ENCODE assay signal across 16 cellular contexts in the genomic region with DNA sequence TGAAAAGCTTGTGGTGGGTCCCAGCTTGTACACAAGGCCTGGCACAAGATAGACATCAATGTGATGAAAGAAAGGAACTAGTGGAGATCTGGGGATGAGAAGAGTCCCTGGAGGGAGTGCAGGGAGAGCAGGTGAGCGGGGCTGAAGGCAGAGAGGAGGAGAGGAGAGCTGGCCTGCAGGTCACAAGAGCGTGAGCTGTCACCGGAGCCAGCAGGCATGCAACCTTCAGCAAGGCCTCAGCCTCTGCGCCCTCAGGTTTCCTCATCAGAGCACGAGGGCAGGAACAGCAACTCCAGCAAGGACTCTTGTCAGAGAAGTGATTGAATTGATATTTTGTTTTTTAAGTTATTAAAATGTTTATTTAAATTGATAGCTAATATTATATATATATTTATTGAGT.
DNase-seq lines count a peak whose midpoint lies in the region; ATAC-seq, FAIRE-seq and TF ChIP-seq lines count a peak whose summit lies in the region.
"Had no signal": no experiment of that assay in that cellular context is flagged by ENCODE, and none has a peak within 500 bp of the region (broad histone marks: within the 10 kb centered on the region; RNA-seq: fewer than 3 reads in every experiment).

No MANE protein-coding gene starts in this region.

- no peak overlapping the region for H4K5ac ChIP-seq in H1 (ENCODE audit: insufficient read length, low read depth, low read length)

- no peaks in the 10 kb centered on the region for H3K79me2 ChIP-seq in H1 (ENCODE audit: control insufficient read depth in 1 of 2, insufficient read depth in 2 of 2, low read length in 2 of 2)

- H3K4me2 ChIP-seq in H1 (ENCODE audit: insufficient read depth in 1 of 2, low read depth in 2 of 2, low read length in 2 of 2) = no peak overlapping the region

- no peak overlapping the region for H2BK20ac ChIP-seq in H1 (ENCODE audit: low read length)

- no peak overlapping the region for H2BK120ac ChIP-seq in H1 (replicated peaks; ENCODE audit: low read depth, low read length)

- POLR2A ChIA-PET in H1 (lab: Charles Lee; ENCODE audit: partially characterized antibody) = no interaction called here

- H3K27ac ChIP-seq in left ventricle myocardium inferior (replicated peaks) (peak overlapping the region; percentile 45), heart right ventricle (peak overlapping the region in 2 of 10 donors; percentile 61 to 64), H1 (ENCODE audit: low read depth, low read length) (no peak overlapping the region), lower lobe of right lung (no peak overlapping the region), ovary (no peak overlapping the region)
- H3K27ac ChIP-seq: GM23248 had no signal

- no peak overlapping the region for H2AFZ ChIP-seq in H1 (ENCODE audit: low read length)
- H2AFZ ChIP-seq: GM23248 had no signal

- FAIRE-seq in H1 (lab: Jason Lieb, UNC) = no peak
- FAIRE-seq: GM12878, GM18507 had no signal

- no peak overlapping the region for H2BK5ac ChIP-seq in H1 (ENCODE audit: low read depth, low read length)

- H3K4me3 Mint-ChIP-seq in osteocyte (ENCODE audit: unreplicated experiment) = no peak overlapping the region
- H3K4me3 Mint-ChIP-seq: B cell; CD4-positive, alpha-beta T cell had no signal

- no peak overlapping the region for H3K23ac ChIP-seq in H1 (ENCODE audit: insufficient read length)

- no peaks in the 10 kb centered on the region for H4K20me1 ChIP-seq in H1 (replicated peaks in 1 of 2; ENCODE audit: control insufficient read depth in 1 of 2, insufficient read depth in 2 of 2, low read length in 2 of 2)

- intact Hi-C loops in left ventricle myocardium inferior (cut with micrococcal nuclease) (no loop called here), heart right ventricle (cut with DNase I) (no loop called here), lower lobe of right lung (cut with DNase I) (no loop called here), ovary (cut with DNase I) (no loop called here)

- H3K27ac Mint-ChIP-seq in osteocyte (ENCODE audit: unreplicated experiment) = no peak overlapping the region
- H3K27ac Mint-ChIP-seq: B cell; CD4-positive, alpha-beta T cell had no signal

- no peak overlapping the region for H2BK15ac ChIP-seq in H1 (ENCODE audit: low read length)

- no peak for TF ChIP-seq EP300 in H1 (IDR thresholded peaks at IDR 0.05; ENCODE audit: borderline replicate concordance in 1 of 2, low read depth in 2 of 2, low read length in 2 of 2)
- no peak for TF ChIP-seq EP300 in ovary (IDR thresholded peaks at IDR 0.05)

- peak overlapping the region; percentile 29; the same call in 1 of the 2 replicates for H4K8ac ChIP-seq in H1 (ENCODE audit: extremely low read depth, insufficient read depth, low read length)

- TF ChIP-seq POLR2A in H1 (IDR thresholded peaks at IDR 0.05; ENCODE audit: control extremely low read depth in 1 of 2, low read depth in 2 of 2, low read length in 2 of 2) (no peak), ovary (IDR thresholded peaks at IDR 0.05) (no peak)

- H3K36me3 ChIP-seq in left ventricle myocardium inferior (no peaks in the 10 kb centered on the region), heart right ventricle (no peaks in the 10 kb centered on the region), H1 (ENCODE audit: control insufficient read depth in 2 of 4, insufficient read depth in 4 of 4, low read length in 3 of 4) (no peaks in the 10 kb centered on the region), lower lobe of right lung (no peaks in the 10 kb centered on the region), ovary (no peaks in the 10 kb centered on the region)

- no peaks in the 10 kb centered on the region for H3K9me3 Mint-ChIP-seq in osteocyte (ENCODE audit: unreplicated experiment)
- H3K9me3 Mint-ChIP-seq: CD4-positive, alpha-beta T cell had no signal

- H3K4me3 ChIP-seq in left ventricle myocardium inferior (no peak overlapping the region), heart right ventricle (no peak overlapping the region), H1 (ENCODE audit: extremely low read depth in 1 of 4, insufficient read depth in 2 of 4, low read depth in 3 of 4, low read length in 4 of 4) (no peak overlapping the region), lower lobe of right lung (no peak overlapping the region), ovary (no peak overlapping the region)
- H3K4me3 ChIP-seq: GM12878, GM23248 had no signal

- DNase-seq in left ventricle myocardium inferior = no peak
- DNase-seq in heart right ventricle = no peak
- no peak for DNase-seq in H1 (ENCODE audit: low read depth in 1 of 2, low spot score in 2 of 2)
- peak; percentile 53 for DNase-seq in osteocyte (ENCODE audit: extremely low spot score, unreplicated experiment)
- DNase-seq in lower lobe of right lung = no peak
- no peak for DNase-seq in ovary
- no peak for DNase-seq in NCI-H1436 treated with DMSO at 0.1 percent for 48 hours (lab: John Stamatoyannopoulos, UW)
- DNase-seq: C1 segment of cervical spinal cord; Calu3; CD4-positive, alpha-beta T cell; DMS79; GM23248; H7 had no signal

- CTCF ChIA-PET in H1 (lab: Charles Lee; ENCODE audit: partially characterized antibody) = interaction anchor here (0.6 to 1.9 kb wide), 4 partner anchors 10 to 191 kb away, joined by 3 to 4 read pairs (median 4); no protein-coding TSS in a partner anchor

- H4K91ac ChIP-seq in H1 (replicated peaks; ENCODE audit: insufficient read length, low read length) = no peak overlapping the region

- no peak overlapping the region; the same call in 1 of the 2 replicates for H2AK5ac ChIP-seq in H1 (ENCODE audit: low read depth, low read length)

- TF ChIP-seq CTCF in left ventricle myocardium inferior (IDR thresholded peaks at IDR 0.05; ENCODE audit: borderline replicate concordance) (no peak), heart right ventricle (IDR thresholded peaks at IDR 0.05) (no peak), H1 (IDR thresholded peaks at IDR 0.05; ENCODE audit: control extremely low read depth in 1 of 3, insufficient read depth in 1 of 3, low read depth in 1 of 3, low read length in 3 of 3) (no peak), osteocyte (IDR thresholded peaks at IDR 0.05) (no peak), lower lobe of right lung (IDR thresholded peaks at IDR 0.05) (no peak), ovary (IDR thresholded peaks at IDR 0.05) (no peak)

- no peaks in the 10 kb centered on the region for H3K27me3 ChIP-seq in left ventricle myocardium inferior (ENCODE audit: low read depth)
- no peaks in the 10 kb centered on the region for H3K27me3 ChIP-seq in heart right ventricle
- H3K27me3 ChIP-seq in H1 (replicated peaks in 1 of 4; ENCODE audit: control insufficient read depth in 3 of 4, extremely low read depth in 1 of 4, insufficient read depth in 3 of 4, low read length in 3 of 4) = no peaks in the 10 kb centered on the region
- H3K27me3 ChIP-seq in lower lobe of right lung (ENCODE audit: low read depth) = no peaks in the 10 kb centered on the region
- H3K27me3 ChIP-seq in ovary = no peaks in the 10 kb centered on the region

- H2BK12ac ChIP-seq in H1 (ENCODE audit: low read depth, low read length) = no peak overlapping the region

- no peak overlapping the region for H3K56ac ChIP-seq in H1 (replicated peaks; ENCODE audit: insufficient read length, low read depth, low read length)

- 98 to 100% methylated on average over 5 of the region's 5 CpGs for WGBS in heart right ventricle, 2 donors
- 92% methylated on average over 5 of the region's 5 CpGs; no CpG with 5 or more reads in 1 of the 2 experiments for WGBS in H1 (ENCODE audit: extremely low coverage in 1 of 2, insufficient coverage in 1 of 2, insufficient read length in 1 of 2, insufficient replicate concordance in 2 of 2, low coverage in 1 of 2, low lambda C conversion rate in 2 of 2, missing lambda C conversion rate in 1 of 2), 2 experiments
- WGBS in ovary, 3 donors = 96% methylated on average over 5 of the region's 5 CpGs

- peaks cover 18% of the 10 kb centered on the region for H3K27me3 Mint-ChIP-seq in osteocyte (ENCODE audit: unreplicated experiment)
- H3K27me3 Mint-ChIP-seq: B cell had no signal

- TF ChIP-seq RAD21 in H1 (IDR thresholded peaks at IDR 0.05 in 1 of 2, conservative IDR thresholded peaks at IDR 0.05 in 1 of 2; ENCODE audit: low read depth in 2 of 2, low read length in 2 of 2) = no peak

- H3K9ac ChIP-seq in H1 (replicated peaks in 1 of 4; ENCODE audit: extremely low read depth in 1 of 4, low read depth in 3 of 4, low read length in 3 of 4) = no peak overlapping the region
- H3K9ac ChIP-seq: GM23248 had no signal

- no peaks in the 10 kb centered on the region for H3K79me1 ChIP-seq in H1 (ENCODE audit: low read depth, low read length)

- H3K9me3 ChIP-seq in left ventricle myocardium inferior (replicated peaks) = no peaks in the 10 kb centered on the region
- H3K9me3 ChIP-seq in heart right ventricle = no peaks in the 10 kb centered on the region
- no peaks in the 10 kb centered on the region for H3K9me3 ChIP-seq in H1 (ENCODE audit: insufficient read depth in 2 of 2, low read depth in 1 of 2, low read length in 1 of 2)
- no peaks in the 10 kb centered on the region for H3K9me3 ChIP-seq in lower lobe of right lung
- no peaks in the 10 kb centered on the region for H3K9me3 ChIP-seq in ovary

- no peak overlapping the region for H3K14ac ChIP-seq in H1 (ENCODE audit: insufficient read length)

- H3K4ac ChIP-seq in H1 (replicated peaks; ENCODE audit: insufficient read length, low read depth, low read length) = no peak overlapping the region

- H3K36me3 Mint-ChIP-seq in osteocyte (ENCODE audit: unreplicated experiment) = no peaks in the 10 kb centered on the region

- H3K4me1 Mint-ChIP-seq in osteocyte (ENCODE audit: unreplicated experiment) = peaks cover 55% of the 10 kb centered on the region
- H3K4me1 Mint-ChIP-seq: B cell had no signal

- ATAC-seq in heart right ventricle (no peak), lower lobe of right lung (no peak)
- ATAC-seq: GM12878 had no signal

- H3K18ac ChIP-seq in H1 (ENCODE audit: extremely low read depth, low read length) = no peak overlapping the region

- no peaks in the 10 kb centered on the region for H3K23me2 ChIP-seq in H1 (ENCODE audit: low read depth, low read length)

- H3K4me1 ChIP-seq in left ventricle myocardium inferior (peaks cover 30% of the 10 kb centered on the region), heart right ventricle (peaks cover 5 to 40% (median 21%) of the 10 kb centered on the region in 9 donors), H1 (replicated peaks in 1 of 4; ENCODE audit: control insufficient read depth in 3 of 4, insufficient read depth in 4 of 4, low read length in 3 of 4) (no peaks in the 10 kb centered on the region), lower lobe of right lung (peaks cover 12% of the 10 kb centered on the region), ovary (ENCODE audit: insufficient read depth) (peaks cover 16% of the 10 kb centered on the region)

TF ChIP-seq in H1, 55 proteins besides CTCF, POLR2A, EP300 and RAD21:
- TF ChIP-seq NANOG (IDR thresholded peaks at IDR 0.05; ENCODE audit: insufficient read depth, low read depth, low read length, poor library complexity, severe bottlenecking) = no peak
